Comparison of ENCODE assay signal across 8 cellular contexts in the genomic region with DNA sequence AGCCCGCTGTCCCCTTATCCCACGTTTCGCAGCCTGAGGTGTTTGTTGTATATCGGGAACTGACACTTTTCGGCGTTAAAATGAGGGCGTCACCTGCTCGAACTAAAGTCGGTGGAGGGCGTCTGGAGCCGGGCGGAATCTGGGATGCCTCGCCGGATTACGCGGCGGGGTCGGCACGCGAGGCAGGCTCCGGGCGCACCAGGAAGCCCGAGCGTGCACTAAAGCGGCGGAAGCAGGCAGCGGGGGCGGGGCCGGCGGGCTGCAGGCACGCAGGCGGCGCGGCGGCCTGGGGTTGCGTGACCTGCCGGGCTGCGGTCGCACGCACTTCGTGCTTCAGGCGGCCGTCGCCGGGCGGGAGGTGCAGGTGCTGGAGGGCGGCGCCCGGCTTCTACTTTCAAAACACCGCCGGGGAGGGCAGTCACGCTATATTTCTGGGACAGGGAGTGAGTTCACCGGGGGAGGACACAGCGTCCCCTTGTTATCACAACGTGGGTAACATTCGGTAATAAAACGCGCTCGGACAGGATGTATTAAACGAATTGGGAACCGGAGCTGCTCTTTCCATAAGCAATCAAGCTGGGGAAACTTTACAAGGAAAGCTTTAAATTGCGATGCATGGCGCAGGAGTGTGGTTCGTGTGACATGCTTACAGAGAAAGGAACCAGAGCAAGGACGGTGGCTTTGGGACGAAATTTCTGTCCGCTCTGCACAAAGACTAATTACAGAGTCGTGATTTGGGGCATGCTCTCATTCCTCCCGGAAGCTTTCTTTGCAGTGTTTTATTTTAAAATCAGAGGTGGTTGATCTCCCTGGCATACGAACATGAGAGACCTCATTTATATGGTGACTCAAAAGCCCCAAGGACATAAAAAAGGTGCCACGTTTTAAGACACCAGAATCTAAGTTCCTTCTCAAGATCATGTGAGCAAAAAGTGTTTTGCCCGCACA. TPM values are rescaled to one million over a fixed set of nuclear protein-coding genes. Genes with fewer than 3 reads are reported as not detected.
A peak's percentile ranks its signal among the peaks of the same experiment; 100 is the strongest.
DNase-seq lines count a peak whose midpoint lies in the region; ATAC-seq and TF ChIP-seq lines count a peak whose summit lies in the region.

No MANE protein-coding gene starts in this region.

- H3K36me3 Mint-ChIP-seq in immature natural killer cell: no peaks in the 10 kb centered on the region

- peak; percentile 71 for ATAC-seq in HG02852 (IDR thresholded peaks at IDR 0.05; ENCODE audit: unreplicated experiment)

- peak overlapping the region; percentile 95 to 98 (median 96) for H3K4me3 Mint-ChIP-seq in immature natural killer cell

- H3K27me3 ChIP-seq in breast epithelium: no peaks in the 10 kb centered on the region

- peak overlapping the region; percentile 52 for H3K4me3 ChIP-seq in WI38 (ENCODE audit: low read depth, low read length)
- peak overlapping the region; percentile 55 to 72 (median 70) for H3K4me3 ChIP-seq in breast epithelium

- no peak for TF ChIP-seq CTCF in WI38 (IDR thresholded peaks at IDR 0.05; ENCODE audit: low read depth, low read length)
- peak in 1 of 3 donors; percentile 7 for TF ChIP-seq CTCF in breast epithelium (IDR thresholded peaks at IDR 0.05)

- intact Hi-C loops in breast epithelium (cut with DNase I; ENCODE audit: low total_unique reads): loop anchor here (5.0 kb wide), 1 partner anchor 825 kb away; no protein-coding TSS in a partner anchor

- peaks cover 1 to 6% (median 5%) of the 10 kb centered on the region in 3 donors for H3K27me3 Mint-ChIP-seq in immature natural killer cell (ENCODE audit: low read depth in 3 of 3)

- H3K4me1 Mint-ChIP-seq in immature natural killer cell: peaks cover 25 to 36% of the 10 kb centered on the region in 2 donors

- no peaks in the 10 kb centered on the region for H3K36me3 ChIP-seq in breast epithelium

- H3K9me3 Mint-ChIP-seq in immature natural killer cell: no peaks in the 10 kb centered on the region

- peaks cover 0 to 5% of the 10 kb centered on the region in 2 donors for H3K4me1 ChIP-seq in breast epithelium

- H3K27ac ChIP-seq in breast epithelium: peak overlapping the region; percentile 90 to 91

- H3K27ac Mint-ChIP-seq in immature natural killer cell: peak overlapping the region; percentile 87 to 97 (median 94)

- no peaks in the 10 kb centered on the region for H3K9me3 ChIP-seq in breast epithelium

- TF ChIP-seq POLR2A in breast epithelium (IDR thresholded peaks at IDR 0.05): no peak

- DNase-seq in NCI-H345 (lab: John Stamatoyannopoulos, UW) (peak; percentile 69), NCI-H345 treated with DMSO at 0.1 percent for 48 hours (lab: John Stamatoyannopoulos, UW; ENCODE audit: unreplicated experiment) (no peak), NCI-H2029 (lab: John Stamatoyannopoulos, UW) (peak; percentile 72), breast epithelium (ENCODE audit: low spot score in 2 of 2) (peak; percentile 59 to 79), immature natural killer cell (peak; percentile 84 to 86 (median 85))
- DNase-seq in stimulated activated CD4-positive, alpha-beta T cell treated with anti-CD3 and anti-CD28 coated beads, Interleukin-12 subunit alpha, Interleukin-12 subunit beta, amount 100 ng/mL, for 24 hours (ENCODE audit: low read depth in 2 of 2): peak; percentile 80 to 85

RNA-seq across cellular contexts. Expression of a gene that starts 9.1 kb away (rescaled TPM):
- total RNA-seq in breast epithelium: 1 to 10 TPM; 1.6 to 8.0 (median 2.3) TPM
- 1 to 10 TPM in 2 of 3 donors, not detected in 1; 1.6 to 2.1 TPM for polyA plus RNA-seq in immature natural killer cell
